ENCODE assay signal across 29 cellular contexts in the genomic region with DNA sequence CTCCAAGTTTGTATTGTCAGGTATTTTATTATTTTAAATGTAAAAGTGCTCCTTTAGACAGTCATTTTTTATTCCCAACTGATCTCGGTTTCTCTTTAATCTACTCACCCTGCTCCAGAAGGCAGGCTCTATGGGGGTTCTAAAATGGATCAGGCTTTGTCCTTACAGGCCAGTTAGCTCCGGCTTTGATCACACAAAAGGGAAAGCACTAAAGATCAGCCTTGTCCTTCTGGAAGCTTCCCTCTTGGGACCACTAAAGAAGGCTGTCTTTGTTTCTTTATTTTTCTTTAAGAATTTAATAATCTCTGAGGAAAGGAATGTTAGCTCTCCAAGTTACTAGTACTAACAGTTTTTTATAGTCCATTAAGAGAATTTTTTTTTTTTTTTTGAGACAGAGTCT.
"Had no signal": no experiment of that assay in that cellular context is flagged by ENCODE, and none has a peak within 500 bp of the region (broad histone marks: within the 10 kb centered on the region; RNA-seq: fewer than 3 reads in every experiment).

No MANE protein-coding gene starts in this region.

- H3K4me1 ChIP-seq: Peyer's patch, SJCRH30 had no signal

- H3K36me3 ChIP-seq: brain microvascular endothelial cell, cardiac muscle cell, Peyer's patch, SJCRH30 had no signal

- H3K9me3 ChIP-seq: Peyer's patch, SJCRH30 had no signal

- H3K27ac ChIP-seq: brain microvascular endothelial cell, cardiac muscle cell, Peyer's patch, RWPE1, SJCRH30 had no signal

- DNase-seq: activated CD4-positive, alpha-beta memory T cell treated with anti-CD3 and anti-CD28 coated beads for 36 hours; activated CD4-positive, alpha-beta T cell treated with anti-CD3 and anti-CD28 coated beads, Interleukin-2, amount 10 ng/mL, durations not matched to agents 7 days and 5 days; activated CD4-positive, CD25-positive, alpha-beta regulatory T cell; activated CD8-positive, alpha-beta memory T cell treated with anti-CD3 and anti-CD28 coated beads for 24 hours; activated gamma-delta T cell; activated naive CD4-positive, alpha-beta T cell treated with anti-CD3 and anti-CD28 coated beads, Interleukin-2, amount 10 ng/mL, durations not matched to agents 7 days and 5 days; activated naive CD8-positive, alpha-beta T cell treated with anti-CD3 and anti-CD28 coated beads for 36 hours; activated T-cell treated with anti-CD3 and anti-CD28 coated beads, Interleukin-2, amount 50 U/mL, for 48 hours; brain microvascular endothelial cell; Karpas-422; MM.1S; NCI-H1105; NCI-H1436; NCI-H1694 treated with DMSO at 0.1 percent for 48 hours; NCI-H2081; NCI-H2171; NCI-H2227 treated with DMSO at 0.1 percent for 48 hours; NCI-H446 treated with DMSO at 0.1 percent for 48 hours; NCI-H524 treated with DMSO at 0.1 percent for 48 hours; NCI-H774; Peyer's patch; Right ventricle myocardium superior; SJCRH30; SW 1271 had no signal

- H3K4me3 ChIP-seq: cardiac muscle cell, K562, Peyer's patch, SJCRH30 had no signal

- H3K36me3 Mint-ChIP-seq: activated CD4-positive, alpha-beta memory T cell treated with anti-CD3 and anti-CD28 coated beads for 36 hours; activated naive CD4-positive, alpha-beta T cell treated with anti-CD3 and anti-CD28 coated beads, Interleukin-2, amount 10 ng/mL, durations not matched to agents 7 days and 5 days; activated naive CD8-positive, alpha-beta T cell treated with anti-CD3 and anti-CD28 coated beads for 36 hours had no signal

- ATAC-seq: activated T-helper 17 cell treated with anti-CD3 and anti-CD28 coated beads, Interleukin-2, amount 50 U/mL, for 72 hours; K562; SK-N-SH treated with all-trans-retinoic acid at 6 μM for 48 hours had no signal

- H3K27me3 ChIP-seq: brain microvascular endothelial cell, cardiac muscle cell, Peyer's patch, SJCRH30 had no signal

- H3K4me1 Mint-ChIP-seq: activated CD4-positive, alpha-beta T cell treated with anti-CD3 and anti-CD28 coated beads, Interleukin-2, amount 10 ng/mL, durations not matched to agents 7 days and 5 days; activated naive CD4-positive, alpha-beta T cell treated with anti-CD3 and anti-CD28 coated beads, Interleukin-2, amount 10 ng/mL, durations not matched to agents 7 days and 5 days; activated naive CD8-positive, alpha-beta T cell treated with anti-CD3 and anti-CD28 coated beads for 36 hours; activated T-helper 17 cell treated with anti-CD3 and anti-CD28 coated beads, Interleukin-2, amount 50 U/mL, for 72 hours had no signal

- H3K4me3 Mint-ChIP-seq: activated CD4-positive, alpha-beta memory T cell treated with anti-CD3 and anti-CD28 coated beads for 36 hours; activated CD4-positive, alpha-beta T cell treated with anti-CD3 and anti-CD28 coated beads, Interleukin-2, amount 10 ng/mL, durations not matched to agents 7 days and 5 days; activated naive CD4-positive, alpha-beta T cell treated with anti-CD3 and anti-CD28 coated beads, Interleukin-2, amount 10 ng/mL, durations not matched to agents 7 days and 5 days; activated naive CD8-positive, alpha-beta T cell treated with anti-CD3 and anti-CD28 coated beads for 36 hours; activated T-helper 17 cell treated with anti-CD3 and anti-CD28 coated beads, Interleukin-2, amount 50 U/mL, for 72 hours had no signal

- H3K27ac Mint-ChIP-seq: activated CD4-positive, alpha-beta memory T cell treated with anti-CD3 and anti-CD28 coated beads for 36 hours; activated CD4-positive, alpha-beta T cell treated with anti-CD3 and anti-CD28 coated beads, Interleukin-2, amount 10 ng/mL, durations not matched to agents 7 days and 5 days; activated naive CD4-positive, alpha-beta T cell treated with anti-CD3 and anti-CD28 coated beads, Interleukin-2, amount 10 ng/mL, durations not matched to agents 7 days and 5 days; activated naive CD8-positive, alpha-beta T cell treated with anti-CD3 and anti-CD28 coated beads for 36 hours; activated T-helper 17 cell treated with anti-CD3 and anti-CD28 coated beads, Interleukin-2, amount 50 U/mL, for 72 hours had no signal

- H3K27me3 Mint-ChIP-seq: activated CD4-positive, alpha-beta memory T cell treated with anti-CD3 and anti-CD28 coated beads for 36 hours; activated CD4-positive, alpha-beta T cell treated with anti-CD3 and anti-CD28 coated beads, Interleukin-2, amount 10 ng/mL, durations not matched to agents 7 days and 5 days; activated naive CD4-positive, alpha-beta T cell treated with anti-CD3 and anti-CD28 coated beads, Interleukin-2, amount 10 ng/mL, durations not matched to agents 7 days and 5 days; activated naive CD8-positive, alpha-beta T cell treated with anti-CD3 and anti-CD28 coated beads for 36 hours; activated T-helper 17 cell treated with anti-CD3 and anti-CD28 coated beads, Interleukin-2, amount 50 U/mL, for 72 hours had no signal
